ENCODE assay signal across 20 cellular contexts in the genomic region with DNA sequence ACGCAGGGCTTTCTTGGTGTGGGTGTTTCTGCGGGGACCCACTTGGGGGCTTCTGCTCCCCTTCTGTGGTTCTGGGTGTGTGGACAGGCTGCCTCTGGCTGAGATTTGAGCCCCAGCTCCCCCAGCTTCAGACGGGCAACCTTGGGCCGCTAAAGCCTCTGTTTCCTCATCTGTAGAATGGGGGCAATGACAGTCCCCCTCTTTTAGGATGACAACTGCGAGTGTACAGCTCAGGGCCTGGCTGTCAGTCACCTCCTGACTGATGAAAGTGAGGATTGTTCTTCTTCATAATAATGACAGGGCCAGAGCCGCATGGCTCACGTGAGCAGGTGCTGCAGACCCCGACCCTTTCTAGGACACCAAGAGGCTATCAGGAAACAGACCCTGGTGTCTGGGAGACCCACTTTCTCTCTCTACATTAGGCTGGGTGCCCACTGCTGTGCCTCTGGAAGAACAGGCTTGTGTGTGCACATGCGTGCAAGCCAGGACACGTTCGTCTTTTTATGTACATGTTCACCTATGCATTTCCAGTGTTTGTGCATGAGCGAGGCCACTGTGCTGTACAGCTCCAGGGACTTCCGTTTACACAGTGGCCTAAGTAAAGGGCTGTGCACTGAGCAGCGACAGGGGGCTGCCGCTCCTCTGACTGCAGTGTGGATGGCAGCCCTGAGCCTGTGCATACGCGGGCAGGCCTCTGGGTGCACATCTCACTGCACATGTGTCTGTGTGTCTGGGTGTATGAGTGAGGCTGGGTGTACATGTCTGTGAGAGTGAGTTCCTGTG. TPM values are rescaled to one million over a fixed set of nuclear protein-coding genes. Genes with fewer than 3 reads are reported as not detected.
DNase-seq lines count a peak whose midpoint lies in the region; ATAC-seq, FAIRE-seq and TF ChIP-seq lines count a peak whose summit lies in the region.
"Had no signal": no experiment of that assay in that cellular context is flagged by ENCODE, and none has a peak within 500 bp of the region (broad histone marks: within the 10 kb centered on the region; RNA-seq: fewer than 3 reads in every experiment).

No MANE protein-coding gene starts in this region.

- H3K36me3 ChIP-seq in BLaER1 (no peaks in the 10 kb centered on the region), NT2/D1 (ENCODE audit: insufficient read depth, insufficient read length, low read length) (no peaks in the 10 kb centered on the region)
- H3K36me3 ChIP-seq: HAP-1, MG63 had no signal

- H3K9me3 ChIP-seq in BLaER1: no peaks in the 10 kb centered on the region
- H3K9me3 ChIP-seq in NT2/D1 (ENCODE audit: insufficient read depth, low read length): no peaks in the 10 kb centered on the region
- H3K9me3 ChIP-seq: HAP-1, MG63 had no signal

- no peak overlapping the region for H3K4me3 ChIP-seq in BLaER1
- H3K4me3 ChIP-seq in NT2/D1 (ENCODE audit: insufficient read length, low read depth): no peak overlapping the region
- H3K4me3 ChIP-seq in epithelial cell of esophagus (ENCODE audit: low read length): no peak overlapping the region
- H3K4me3 ChIP-seq: GM23248, HAP-1, MG63 had no signal

- H3K27ac ChIP-seq in BLaER1: peak overlapping the region; percentile 77; the same call in 1 of the 2 replicates
- H3K27ac ChIP-seq: C4-2B, GM23248 had no signal

- H3K27me3 ChIP-seq in BLaER1 (no peaks in the 10 kb centered on the region), NT2/D1 (ENCODE audit: insufficient read depth, insufficient read length) (no peaks in the 10 kb centered on the region)
- H3K27me3 ChIP-seq: MG63 had no signal

- FAIRE-seq in urothelium cell line (lab: Jason Lieb, UNC): no peak
- no peak for FAIRE-seq in GM19239 (lab: Jason Lieb, UNC)
- FAIRE-seq: RCC 7860 had no signal

- H3K9ac ChIP-seq in BLaER1 (no peak overlapping the region), NT2/D1 (ENCODE audit: insufficient read length, low read depth) (peak overlapping the region; percentile 10)
- H3K9ac ChIP-seq: GM23248 had no signal

- peak overlapping the region; percentile 82 for H3K4me2 ChIP-seq in BLaER1

- TF ChIP-seq CTCF in epithelial cell of esophagus (IDR thresholded peaks at IDR 0.05; ENCODE audit: insufficient read depth, low read depth, low read length, missing control alignments) (no peak), omental fat pad (IDR thresholded peaks at IDR 0.05) (no peak)

- DNase-seq in COLO668 (lab: John Stamatoyannopoulos, UW; ENCODE audit: unreplicated experiment) (peak; percentile 1), NT2/D1 (ENCODE audit: low read depth, low spot score) (no peak), epithelial cell of esophagus (ENCODE audit: low read depth) (peak; percentile 51), urothelium cell line (ENCODE audit: low spot score) (no peak), omental fat pad (ENCODE audit: low spot score) (no peak), GM19239 (ENCODE audit: insufficient read length, low spot score) (no peak)
- DNase-seq: DMS79, GM23248, Karpas-422, MG63, NCI-H1092, NCI-H1436 treated with DMSO at 0.1 percent for 48 hours, NCI-H2029, NCI-H2171 had no signal

- H4K20me1 ChIP-seq in BLaER1: no peaks in the 10 kb centered on the region

- H3K4me1 ChIP-seq in BLaER1 (peaks cover 77% of the 10 kb centered on the region), NT2/D1 (ENCODE audit: insufficient read depth, insufficient read length) (peaks cover 5% of the 10 kb centered on the region)
- H3K4me1 ChIP-seq: HAP-1 had no signal

- ATAC-seq in omental fat pad (ENCODE audit: low FRiP score): no peak
- ATAC-seq: Right ventricle myocardium inferior had no signal

RNA-seq across cellular contexts. Expression of gene SPNS3, which starts 4.6 kb away (rescaled TPM):
- total RNA-seq in omental fat pad: 1 to 10 TPM in 1 of 4 donors, under 1 TPM in 1, not detected in 2; 0.47 to 1.0 TPM
- total RNA-seq: GM23248, SK-MEL-5 had no signal

Comparison
In these comparisons a context has a peak if more than half of its experiments do, and no peak if none do; other contexts are left out.
1. DNase-seq: peak in COLO668 (single experiment) and epithelial cell of esophagus (single experiment); none in NT2/D1 (single experiment), urothelium cell line (single experiment), omental fat pad (single experiment) and GM19239 (single experiment).